Comparison of ENCODE assay signal across 8 cellular contexts in the genomic region with DNA sequence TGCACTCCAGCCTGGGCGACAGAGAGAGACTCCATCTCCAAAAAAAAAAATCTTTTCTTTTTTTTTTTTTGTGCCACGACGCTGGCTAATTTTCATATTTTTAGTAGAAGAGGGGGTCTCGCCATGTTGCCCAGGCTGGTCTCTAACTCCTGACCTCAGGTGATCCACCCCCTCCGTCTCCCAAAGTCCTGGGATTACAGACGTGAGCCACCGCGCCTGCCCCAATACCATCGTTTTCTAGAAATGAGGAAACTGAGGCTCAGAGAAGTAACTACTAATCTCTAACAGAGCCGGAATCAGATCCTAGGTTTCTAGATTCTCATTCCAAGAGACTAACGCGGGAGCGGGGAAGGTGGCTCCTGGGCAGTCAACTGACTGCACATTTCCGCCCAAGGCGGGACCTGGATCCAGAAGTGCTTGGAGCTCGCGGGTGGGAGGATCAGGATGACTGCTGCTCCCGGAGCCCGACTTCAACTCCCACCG. TPM values are rescaled to one million over a fixed set of nuclear protein-coding genes. Genes with fewer than 3 reads are reported as not detected.
DNase-seq lines count a peak whose midpoint lies in the region; ATAC-seq and TF ChIP-seq lines count a peak whose summit lies in the region.

No MANE protein-coding gene starts in this region.

- DNase-seq in CD4-positive, alpha-beta T cell, result peak in 1 of 10 experiments; percentile 13
- peak; percentile 54 for DNase-seq in NCI-H2196 treated with DMSO at 0.1 percent for 48 hours (lab: John Stamatoyannopoulos, UW; ENCODE audit: unreplicated experiment)
- peak; percentile 70 for DNase-seq in choroid plexus epithelial cell (ENCODE audit: low read depth)
- DNase-seq in mesenchymal stem cell, result no peak
- no peak for DNase-seq in vagina (ENCODE audit: extremely low spot score in 2 of 2)
- no peak for DNase-seq in activated CD4-positive, CD25-positive, alpha-beta regulatory T cell (lab: John Stamatoyannopoulos, UW)
- no peak for DNase-seq in glomerular visceral epithelial cell (ENCODE audit: extremely low spot score)

- TF ChIP-seq CTCF in CD4-positive, alpha-beta T cell (IDR thresholded peaks at IDR 0.05), result no peak
- TF ChIP-seq CTCF in choroid plexus epithelial cell (conservative IDR thresholded peaks at IDR 0.05; ENCODE audit: low read depth, low read length), result no peak
- TF ChIP-seq CTCF in vagina (IDR thresholded peaks at IDR 0.05), result no peak

- no peak overlapping the region for H2BK12ac ChIP-seq in mesenchymal stem cell (ENCODE audit: low read length in 2 of 2)

- no peaks in the 10 kb centered on the region for H3K9me3 Mint-ChIP-seq in CD4-positive, alpha-beta T cell

- H3K36me3 ChIP-seq in mesenchymal stem cell (ENCODE audit: control insufficient read depth in 1 of 2, insufficient read depth in 2 of 2, low read depth in 1 of 2, low read length in 2 of 2) (peaks cover 5% of the 10 kb centered on the region in 2 experiments), vagina (no peaks in the 10 kb centered on the region)

- no peaks in the 10 kb centered on the region for H3K9me3 ChIP-seq in CD4-positive, alpha-beta T cell (ENCODE audit: control insufficient read depth, low read length)
- H3K9me3 ChIP-seq in mesenchymal stem cell (ENCODE audit: control insufficient read depth, low read length), result no peaks in the 10 kb centered on the region
- no peaks in the 10 kb centered on the region for H3K9me3 ChIP-seq in vagina

- H4K8ac ChIP-seq in mesenchymal stem cell (ENCODE audit: low read length), result peak overlapping the region; percentile 87

- peak overlapping the region; percentile 85 for H3K27ac Mint-ChIP-seq in CD4-positive, alpha-beta T cell

- no peak overlapping the region for H2AK5ac ChIP-seq in mesenchymal stem cell (ENCODE audit: low read length, severe bottlenecking)

- H3K27me3 ChIP-seq in CD4-positive, alpha-beta T cell (ENCODE audit: control insufficient read depth, insufficient read depth, low read length), result no peaks in the 10 kb centered on the region
- H3K27me3 ChIP-seq in mesenchymal stem cell (ENCODE audit: control insufficient read depth in 1 of 2, insufficient read depth in 1 of 2, low read length in 2 of 2) (no peaks in the 10 kb centered on the region), vagina (no peaks in the 10 kb centered on the region)

- H3K23ac ChIP-seq in mesenchymal stem cell (ENCODE audit: low read length in 2 of 2), result no peak overlapping the region

- POLR2A ChIA-PET in CD4-positive, alpha-beta T cell (lab: Charles Lee), result interaction anchor here (0.7 to 5.9 kb wide), 18 partner anchors 13 to 176 kb away, joined by 3 to 61 read pairs (median 12); a partner anchor contains a TSS

- H3K18ac ChIP-seq in mesenchymal stem cell (ENCODE audit: low read depth in 1 of 2, low read length in 2 of 2), result peak overlapping the region; percentile 93 to 95

- H3K4ac ChIP-seq in mesenchymal stem cell (ENCODE audit: low read depth in 1 of 2, low read length in 2 of 2), result peak overlapping the region in 1 of 2 experiments; percentile 25

- H3K27me3 Mint-ChIP-seq in CD4-positive, alpha-beta T cell, result no peaks in the 10 kb centered on the region

- H3K4me2 ChIP-seq in mesenchymal stem cell (ENCODE audit: low read length, poor library complexity, severe bottlenecking), result peak overlapping the region; percentile 95

- peak overlapping the region; percentile 88 for H3K9ac ChIP-seq in mesenchymal stem cell (ENCODE audit: low read length)

- ATAC-seq in CD4-positive, alpha-beta T cell (ENCODE audit: poor library complexity), result no peak
- peak; percentile 26 for ATAC-seq in GM21381 (IDR thresholded peaks at IDR 0.05; ENCODE audit: unreplicated experiment)

- peak overlapping the region; percentile 55 for H2AFZ ChIP-seq in mesenchymal stem cell (ENCODE audit: low read depth, low read length)

- WGBS in mesenchymal stem cell, result 3% methylated on average over 19 of the region's 20 CpGs

- no peak overlapping the region for H2BK5ac ChIP-seq in mesenchymal stem cell (ENCODE audit: low read depth, low read length, poor library complexity, severe bottlenecking)

- H3K4me1 Mint-ChIP-seq in CD4-positive, alpha-beta T cell (ENCODE audit: low read depth), result peaks cover 58% of the 10 kb centered on the region

- no peak for TF ChIP-seq POLR2A in vagina (IDR thresholded peaks at IDR 0.05)

- H3K79me1 ChIP-seq in mesenchymal stem cell (replicated peaks; ENCODE audit: low read length, poor library complexity, severe bottlenecking), result peaks cover 14% of the 10 kb centered on the region

- H3K4me1 ChIP-seq in mesenchymal stem cell (ENCODE audit: control insufficient read depth, insufficient read depth, low read depth, low read length), result no peaks in the 10 kb centered on the region
- peaks cover 43% of the 10 kb centered on the region for H3K4me1 ChIP-seq in vagina

- peak overlapping the region; percentile 31 for H2BK15ac ChIP-seq in mesenchymal stem cell (ENCODE audit: low read depth, poor library complexity, severe bottlenecking)

- peak overlapping the region; percentile 70 for H3K27ac ChIP-seq in CD4-positive, alpha-beta T cell (ENCODE audit: low read depth, low read length)
- peak overlapping the region; percentile 88 for H3K27ac ChIP-seq in mesenchymal stem cell (ENCODE audit: low read length, poor library complexity, severe bottlenecking)
- peak overlapping the region; percentile 98 for H3K27ac ChIP-seq in vagina

- H3K36me3 Mint-ChIP-seq in CD4-positive, alpha-beta T cell (ENCODE audit: low read depth), result peaks cover 6% of the 10 kb centered on the region

- H3K14ac ChIP-seq in mesenchymal stem cell (ENCODE audit: low read length in 2 of 2), result peak overlapping the region in 1 of 2 experiments; percentile 86

- CTCF ChIA-PET in CD4-positive, alpha-beta T cell (lab: Charles Lee), result interaction anchor here (0.6 to 3.0 kb wide), 33 partner anchors 9 to 189 kb away, joined by 3 to 64 read pairs (median 6); a partner anchor contains a TSS

- peak overlapping the region; percentile 36 for H2BK120ac ChIP-seq in mesenchymal stem cell (ENCODE audit: low read depth, low read length)

- H3K4me3 ChIP-seq in choroid plexus epithelial cell (ENCODE audit: low read depth, low read length) (peak overlapping the region; percentile 88), mesenchymal stem cell (ENCODE audit: insufficient read depth in 1 of 2, low read depth in 1 of 2, low read length in 2 of 2) (peak overlapping the region; percentile 71 to 92), vagina (peak overlapping the region; percentile 73 to 84)

- intact Hi-C loops in CD4-positive, alpha-beta T cell (cut with DNase I, micrococcal nuclease), result loop anchor here (1.0 to 5.0 kb wide), 7 partner anchors 28 to 235 kb away; a partner anchor contains a TSS
- intact Hi-C loops in vagina (cut with DNase I), result loop anchor here (1.0 kb wide), 1 partner anchor 51 kb away; a partner anchor contains a TSS

- H3K4me3 Mint-ChIP-seq in CD4-positive, alpha-beta T cell, result peak overlapping the region; percentile 99

- H4K91ac ChIP-seq in mesenchymal stem cell (ENCODE audit: low read length), result peak overlapping the region; percentile 88

RNA-seq across cellular contexts. Expression of a gene that starts 13.6 kb away (rescaled TPM):
- 1 to 10 TPM; 8.5 to 8.8 TPM for total RNA-seq in CD4-positive, alpha-beta T cell
- polyA plus RNA-seq in mesenchymal stem cell (2013, experiment 1 of 2), result 71.0 TPM
- polyA plus RNA-seq in mesenchymal stem cell (2013, experiment 2 of 2), result 71.6 TPM
- total RNA-seq in vagina, result 98.0 TPM

RNA-seq across cellular contexts. Expression of a gene that starts 27.8 kb away (rescaled TPM):
- 100 to 1,000 TPM; 160 to 161 TPM for total RNA-seq in CD4-positive, alpha-beta T cell
- 27.5 TPM for polyA plus RNA-seq in mesenchymal stem cell (2013, experiment 1 of 2)
- 27.7 TPM for polyA plus RNA-seq in mesenchymal stem cell (2013, experiment 2 of 2)
- total RNA-seq in vagina, result 62.9 TPM

RNA-seq across cellular contexts. Expression of a gene that starts 36.4 kb away (rescaled TPM):
- 10 to 100 TPM; 31.7 to 39.5 TPM for total RNA-seq in CD4-positive, alpha-beta T cell
- 117 TPM for polyA plus RNA-seq in mesenchymal stem cell (2013, experiment 1 of 2)
- 117 TPM for polyA plus RNA-seq in mesenchymal stem cell (2013, experiment 2 of 2)
- total RNA-seq in vagina, result 80.0 TPM

RNA-seq across cellular contexts. Expression of a gene that starts 50.6 kb away (rescaled TPM):
- 100 to 1,000 TPM; 309 to 325 TPM for total RNA-seq in CD4-positive, alpha-beta T cell
- polyA plus RNA-seq in mesenchymal stem cell (2013, experiment 1 of 2), result 26.9 TPM
- polyA plus RNA-seq in mesenchymal stem cell (2013, experiment 2 of 2), result 25.8 TPM
- total RNA-seq in vagina, result 100 TPM

RNA-seq across cellular contexts. Expression of a gene that starts 56.5 kb away (rescaled TPM):
- 1 to 10 TPM; 6.0 to 6.9 TPM for total RNA-seq in CD4-positive, alpha-beta T cell
- polyA plus RNA-seq in mesenchymal stem cell (2013, experiment 1 of 2), result 5.7 TPM
- polyA plus RNA-seq in mesenchymal stem cell (2013, experiment 2 of 2), result 5.8 TPM
- total RNA-seq in vagina, result 20.6 TPM

Comparison
In these comparisons a context has a peak if more than half of its experiments do, and no peak if none do; other contexts are left out.
1. DNase-seq: peak in NCI-H2196 treated with DMSO at 0.1 percent for 48 hours (single experiment) and choroid plexus epithelial cell (single experiment); none in mesenchymal stem cell (single experiment), vagina (0 of 2), activated CD4-positive, CD25-positive, alpha-beta regulatory T cell (0 of 4) and glomerular visceral epithelial cell (single experiment).
2. RNA of a gene that starts 13.6 kb away (total RNA-seq): 98.0 TPM in vagina (single experiment); 8.5 to 8.8 TPM in CD4-positive, alpha-beta T cell; every median in the first group is over 10 times any median in the second.
3. Peak in every context shown above with its lines, with median percentiles within 50 percentile points of each other: H3K27ac ChIP-seq and H3K4me3 ChIP-seq.